Comparison of ENCODE assay signal across 1 cellular context in genomic region chr20:20712004-20712473, GRCh38.
TF ChIP-seq lines count a peak whose summit lies in the region.

No MANE protein-coding gene starts in this region.

TF ChIP-seq in HepG2, 621 proteins besides CTCF, POLR2A, EP300 and RAD21 (continued from another document and continues in another):
- peak; percentile 15; the same call in 1 of the 2 replicates for TF ChIP-seq ZNF770 (CRISPR knock-in tag; IDR thresholded peaks at IDR 0.05)
- 0 out of 2 replicates have a peak, but pooled peaks have one; percentile 12 for TF ChIP-seq UBTF (CRISPR knock-in tag; IDR thresholded peaks at IDR 0.05)
- no peak for TF ChIP-seq TEAD2 (CRISPR knock-in tag; IDR thresholded peaks at IDR 0.05)
- no peak for TF ChIP-seq ZSCAN5A (CRISPR knock-in tag; IDR thresholded peaks at IDR 0.05; ENCODE audit: borderline replicate concordance)
- no peak for TF ChIP-seq U2AF2 (IDR thresholded peaks at IDR 0.05; ENCODE audit: low read depth, low read length)
- no peak for TF ChIP-seq ZNF780A (CRISPR knock-in tag; IDR thresholded peaks at IDR 0.05)
- no peak for TF ChIP-seq SALL2 (CRISPR knock-in tag; IDR thresholded peaks at IDR 0.05)
- no peak for TF ChIP-seq MTF2 (CRISPR knock-in tag; IDR thresholded peaks at IDR 0.05; ENCODE audit: borderline replicate concordance)
- peak; percentile 57; the same call in 1 of the 2 replicates for TF ChIP-seq ZNF746 (CRISPR knock-in tag; IDR thresholded peaks at IDR 0.05)
- no peak for TF ChIP-seq HNRNPK (IDR thresholded peaks at IDR 0.05; ENCODE audit: low read depth, low read length, poor library complexity, severe bottlenecking)
- no peak for TF ChIP-seq ZNF160 (CRISPR knock-in tag; IDR thresholded peaks at IDR 0.05)
- no peak for TF ChIP-seq SP140L (CRISPR knock-in tag; IDR thresholded peaks at IDR 0.05; ENCODE audit: borderline replicate concordance)
- TF ChIP-seq ZNF44 (CRISPR knock-in tag; IDR thresholded peaks at IDR 0.05), result no peak
- no peak for TF ChIP-seq NFRKB (IDR thresholded peaks at IDR 0.05)
- peak; percentile 58 for TF ChIP-seq NRL (CRISPR knock-in tag; IDR thresholded peaks at IDR 0.05; ENCODE audit: borderline replicate concordance)
- no peak for TF ChIP-seq HMGXB4 (CRISPR knock-in tag; IDR thresholded peaks at IDR 0.05; ENCODE audit: borderline replicate concordance in 1 of 2, low read depth in 1 of 2)
- TF ChIP-seq MYC (CRISPR knock-in tag; IDR thresholded peaks at IDR 0.05; ENCODE audit: borderline replicate concordance), result no peak
- peak; percentile 50 for TF ChIP-seq ZNF18 (CRISPR knock-in tag; IDR thresholded peaks at IDR 0.05; ENCODE audit: insufficient replicate concordance)
- TF ChIP-seq RFX5 (IDR thresholded peaks at IDR 0.05; ENCODE audit: low read depth, low read length), result no peak
- no peak for TF ChIP-seq HIVEP1 (CRISPR knock-in tag; IDR thresholded peaks at IDR 0.05)
- TF ChIP-seq KLF11 (CRISPR knock-in tag; IDR thresholded peaks at IDR 0.05), result no peak
- no peak for TF ChIP-seq JUNB (CRISPR knock-in tag; IDR thresholded peaks at IDR 0.05; ENCODE audit: borderline replicate concordance)
- TF ChIP-seq ZNF512 (CRISPR knock-in tag; IDR thresholded peaks at IDR 0.05), result no peak
- peak; percentile 39; the same call in 1 of the 2 replicates for TF ChIP-seq SAP130 (CRISPR knock-in tag; IDR thresholded peaks at IDR 0.05; ENCODE audit: low read depth)
- peak; percentile 73; the same call in 1 of the 2 replicates for TF ChIP-seq ZNF33B (CRISPR knock-in tag; IDR thresholded peaks at IDR 0.05)
- no peak for TF ChIP-seq ZNF530 (CRISPR knock-in tag; IDR thresholded peaks at IDR 0.05; ENCODE audit: low read depth)
- TF ChIP-seq WIZ (CRISPR knock-in tag; IDR thresholded peaks at IDR 0.05), result 0 out of 2 replicates have a peak, but pooled peaks have one; percentile 39
- no peak for TF ChIP-seq YEATS2 (CRISPR knock-in tag; IDR thresholded peaks at IDR 0.05; ENCODE audit: borderline replicate concordance)
- no peak for TF ChIP-seq REPIN1 (CRISPR knock-in tag; IDR thresholded peaks at IDR 0.05; ENCODE audit: borderline replicate concordance, low read depth)
- no peak for TF ChIP-seq RBM39 (IDR thresholded peaks at IDR 0.05; ENCODE audit: low read depth, low read length, poor library complexity, severe bottlenecking)
- TF ChIP-seq TAF1 (CRISPR knock-in tag; IDR thresholded peaks at IDR 0.05), result no peak
- no peak for TF ChIP-seq NR2F1 (CRISPR knock-in tag; IDR thresholded peaks at IDR 0.05)
- no peak for TF ChIP-seq NR1H2 (CRISPR knock-in tag; IDR thresholded peaks at IDR 0.05; ENCODE audit: borderline replicate concordance, low read depth)
- TF ChIP-seq ZNF709 (CRISPR knock-in tag; IDR thresholded peaks at IDR 0.05), result no peak
- TF ChIP-seq ZBTB3 (CRISPR knock-in tag; IDR thresholded peaks at IDR 0.05; ENCODE audit: borderline replicate concordance, low read depth), result no peak
- TF ChIP-seq CBX1 (IDR thresholded peaks at IDR 0.05; ENCODE audit: low read depth), result no peak
- TF ChIP-seq ZFP91 (CRISPR knock-in tag; IDR thresholded peaks at IDR 0.05; ENCODE audit: borderline replicate concordance), result no peak
- TF ChIP-seq ZNF580 (CRISPR knock-in tag; IDR thresholded peaks at IDR 0.05; ENCODE audit: borderline replicate concordance, low read depth), result no peak; the same call in 1 of the 2 replicates
- TF ChIP-seq PRDM15 (CRISPR knock-in tag; IDR thresholded peaks at IDR 0.05), result no peak
- no peak for TF ChIP-seq XRCC5 (optimal IDR thresholded peaks at IDR 0.05; ENCODE audit: low read length)
- no peak for TF ChIP-seq RAD51 (IDR thresholded peaks at IDR 0.05; ENCODE audit: borderline replicate concordance)
- no peak for TF ChIP-seq MAF1 (CRISPR knock-in tag; IDR thresholded peaks at IDR 0.05; ENCODE audit: borderline replicate concordance)
- no peak for TF ChIP-seq ZNF597 (CRISPR knock-in tag; IDR thresholded peaks at IDR 0.05)
- TF ChIP-seq TP53 (CRISPR knock-in tag; conservative IDR thresholded peaks at IDR 0.05), result 0 out of 2 replicates have a peak, but pooled peaks have one; percentile 22
- TF ChIP-seq MIER2 (CRISPR knock-in tag; IDR thresholded peaks at IDR 0.05), result no peak
- no peak for TF ChIP-seq POLR2G (IDR thresholded peaks at IDR 0.05; ENCODE audit: low read depth, low read length)
- TF ChIP-seq BCL6 (CRISPR knock-in tag; IDR thresholded peaks at IDR 0.05), result no peak
- no peak for TF ChIP-seq ZNF878 (CRISPR knock-in tag; IDR thresholded peaks at IDR 0.05)
- TF ChIP-seq ZBTB1 (CRISPR knock-in tag; IDR thresholded peaks at IDR 0.05; ENCODE audit: borderline replicate concordance), result no peak
- no peak for TF ChIP-seq EZH2 (conservative IDR thresholded peaks at IDR 0.05; ENCODE audit: low read depth, low read length)
- TF ChIP-seq NAIF1 (CRISPR knock-in tag; IDR thresholded peaks at IDR 0.05; ENCODE audit: borderline replicate concordance), result peak; percentile 12; the same call in 1 of the 2 replicates
- TF ChIP-seq ZSCAN22 (CRISPR knock-in tag; IDR thresholded peaks at IDR 0.05), result no peak
